ENCODE assay signal across 1 cellular context in the genomic region with DNA sequence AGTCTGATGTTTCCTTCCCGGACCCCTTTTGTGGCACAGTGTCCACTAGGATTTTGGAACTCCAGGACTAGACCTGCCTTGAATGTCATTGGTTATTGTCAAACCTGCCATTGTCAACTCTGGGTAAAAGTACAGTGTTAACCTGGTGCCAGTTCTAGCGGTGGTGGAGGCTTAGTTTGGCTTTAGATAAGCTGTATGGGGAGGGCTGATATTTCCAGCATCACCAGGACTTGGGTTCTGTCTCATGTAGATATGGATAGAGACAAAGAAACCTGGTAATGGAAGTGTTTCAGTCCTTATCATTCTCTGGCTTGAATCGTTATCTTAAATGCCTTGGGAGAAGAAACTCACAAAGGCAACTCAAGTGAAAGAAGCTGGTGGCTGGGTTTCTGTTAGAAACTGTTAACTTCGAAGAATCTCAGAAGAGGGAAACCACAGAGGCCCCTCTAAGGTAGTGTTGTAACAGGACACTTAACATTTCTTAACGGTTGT.
TF ChIP-seq lines count a peak whose summit lies in the region.

No MANE protein-coding gene starts in this region.

TF ChIP-seq in K562, 482 proteins besides CTCF, POLR2A, EP300 and RAD21 (continued from another document and continues in another):
- TF ChIP-seq, protein P1, sequence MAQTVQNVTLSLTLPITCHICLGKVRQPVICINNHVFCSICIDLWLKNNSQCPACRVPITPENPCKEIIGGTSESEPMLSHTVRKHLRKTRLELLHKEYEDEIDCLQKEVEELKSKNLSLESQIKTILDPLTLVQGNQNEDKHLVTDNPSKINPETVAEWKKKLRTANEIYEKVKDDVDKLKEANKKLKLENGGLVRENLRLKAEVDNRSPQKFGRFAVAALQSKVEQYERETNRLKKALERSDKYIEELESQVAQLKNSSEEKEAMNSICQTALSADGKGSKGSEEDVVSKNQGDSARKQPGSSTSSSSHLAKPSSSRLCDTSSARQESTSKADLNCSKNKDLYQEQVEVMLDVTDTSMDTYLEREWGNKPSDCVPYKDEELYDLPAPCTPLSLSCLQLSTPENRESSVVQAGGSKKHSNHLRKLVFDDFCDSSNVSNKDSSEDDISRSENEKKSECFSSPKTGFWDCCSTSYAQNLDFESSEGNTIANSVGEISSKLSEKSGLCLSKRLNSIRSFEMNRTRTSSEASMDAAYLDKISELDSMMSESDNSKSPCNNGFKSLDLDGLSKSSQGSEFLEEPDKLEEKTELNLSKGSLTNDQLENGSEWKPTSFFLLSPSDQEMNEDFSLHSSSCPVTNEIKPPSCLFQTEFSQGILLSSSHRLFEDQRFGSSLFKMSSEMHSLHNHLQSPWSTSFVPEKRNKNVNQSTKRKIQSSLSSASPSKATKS (CRISPR knock-in tag; IDR thresholded peaks at IDR 0.05) = no peak
- TF ChIP-seq SETDB1 (IDR thresholded peaks at IDR 0.05; ENCODE audit: low read length) = no peak
- TF ChIP-seq RBM25 (IDR thresholded peaks at IDR 0.05; ENCODE audit: low read depth, low read length, severe bottlenecking) = peak; percentile 68
- TF ChIP-seq GTF2E2 (tag; IDR thresholded peaks at IDR 0.05) = no peak
- no peak for TF ChIP-seq ZNF408 (CRISPR knock-in tag; IDR thresholded peaks at IDR 0.05; ENCODE audit: low read depth)
- peak; percentile 12; the same call in 1 of the 2 replicates for TF ChIP-seq ZNF41 (CRISPR knock-in tag; conservative IDR thresholded peaks at IDR 0.05)
- no peak for TF ChIP-seq MCM3 (IDR thresholded peaks at IDR 0.05)
- peak; percentile 61; the same call in 1 of the 2 replicates for TF ChIP-seq LCOR (CRISPR knock-in tag; IDR thresholded peaks at IDR 0.05)
- TF ChIP-seq PHF8 (IDR thresholded peaks at IDR 0.05; ENCODE audit: borderline replicate concordance, low read length) = no peak
- no peak for TF ChIP-seq ZNF444 (CRISPR knock-in tag; IDR thresholded peaks at IDR 0.05)
- TF ChIP-seq BRF1 (IDR thresholded peaks at IDR 0.05; ENCODE audit: borderline replicate concordance, extremely low read depth, insufficient read length) = no peak
- peak; percentile 99 for TF ChIP-seq NCOR1 (IDR thresholded peaks at IDR 0.05)
- no peak for TF ChIP-seq KDM4B (IDR thresholded peaks at IDR 0.05; ENCODE audit: borderline replicate concordance in 2 of 2, low read depth in 1 of 2)
- TF ChIP-seq KAT8 (IDR thresholded peaks at IDR 0.05; ENCODE audit: low read depth) = no peak
- no peak for TF ChIP-seq POLR3A (IDR thresholded peaks at IDR 0.05; ENCODE audit: borderline replicate concordance, extremely low read depth, insufficient read depth, insufficient read length)
- no peak; a peak in 1 of 4 replicates for TF ChIP-seq FOXK2 (conservative IDR thresholded peaks at IDR 0.05 in 1 of 2, IDR thresholded peaks at IDR 0.05 in 1 of 2; ENCODE audit: low read depth in 2 of 2)
- TF ChIP-seq ZNF57 (CRISPR knock-in tag; IDR thresholded peaks at IDR 0.05) = no peak
- peak; percentile 70; the same call in 1 of the 2 replicates for TF ChIP-seq ZNF274 (IDR thresholded peaks at IDR 0.05; ENCODE audit: borderline replicate concordance, low read depth, low read length)
- TF ChIP-seq, protein P2, sequence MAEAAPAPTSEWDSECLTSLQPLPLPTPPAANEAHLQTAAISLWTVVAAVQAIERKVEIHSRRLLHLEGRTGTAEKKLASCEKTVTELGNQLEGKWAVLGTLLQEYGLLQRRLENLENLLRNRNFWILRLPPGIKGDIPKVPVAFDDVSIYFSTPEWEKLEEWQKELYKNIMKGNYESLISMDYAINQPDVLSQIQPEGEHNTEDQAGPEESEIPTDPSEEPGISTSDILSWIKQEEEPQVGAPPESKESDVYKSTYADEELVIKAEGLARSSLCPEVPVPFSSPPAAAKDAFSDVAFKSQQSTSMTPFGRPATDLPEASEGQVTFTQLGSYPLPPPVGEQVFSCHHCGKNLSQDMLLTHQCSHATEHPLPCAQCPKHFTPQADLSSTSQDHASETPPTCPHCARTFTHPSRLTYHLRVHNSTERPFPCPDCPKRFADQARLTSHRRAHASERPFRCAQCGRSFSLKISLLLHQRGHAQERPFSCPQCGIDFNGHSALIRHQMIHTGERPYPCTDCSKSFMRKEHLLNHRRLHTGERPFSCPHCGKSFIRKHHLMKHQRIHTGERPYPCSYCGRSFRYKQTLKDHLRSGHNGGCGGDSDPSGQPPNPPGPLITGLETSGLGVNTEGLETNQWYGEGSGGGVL (CRISPR knock-in tag; IDR thresholded peaks at IDR 0.05) = no peak
- TF ChIP-seq NFXL1 (CRISPR knock-in tag; IDR thresholded peaks at IDR 0.05) = no peak
- TF ChIP-seq ZNF140 (CRISPR knock-in tag; IDR thresholded peaks at IDR 0.05) = no peak
- no peak for TF ChIP-seq DNMT1 (IDR thresholded peaks at IDR 0.05)
- TF ChIP-seq CBX5 (IDR thresholded peaks at IDR 0.05; ENCODE audit: borderline replicate concordance, low read depth) = no peak
- no peak for TF ChIP-seq GABPB1 (CRISPR knock-in tag; IDR thresholded peaks at IDR 0.05)
- TF ChIP-seq ELF4 (CRISPR knock-in tag; IDR thresholded peaks at IDR 0.05) = peak; percentile 87
- TF ChIP-seq SIX5 (IDR thresholded peaks at IDR 0.05; ENCODE audit: borderline replicate concordance in 1 of 2, insufficient read depth in 1 of 2, low read depth in 1 of 2, low read length in 2 of 2) = no peak
- TF ChIP-seq ZNF778 (CRISPR knock-in tag; IDR thresholded peaks at IDR 0.05) = no peak
- TF ChIP-seq SRSF7 (optimal IDR thresholded peaks at IDR 0.05; ENCODE audit: low read depth, low read length) = no peak
- no peak for TF ChIP-seq ZNF124 (CRISPR knock-in tag; IDR thresholded peaks at IDR 0.05)
- TF ChIP-seq, protein P3, sequence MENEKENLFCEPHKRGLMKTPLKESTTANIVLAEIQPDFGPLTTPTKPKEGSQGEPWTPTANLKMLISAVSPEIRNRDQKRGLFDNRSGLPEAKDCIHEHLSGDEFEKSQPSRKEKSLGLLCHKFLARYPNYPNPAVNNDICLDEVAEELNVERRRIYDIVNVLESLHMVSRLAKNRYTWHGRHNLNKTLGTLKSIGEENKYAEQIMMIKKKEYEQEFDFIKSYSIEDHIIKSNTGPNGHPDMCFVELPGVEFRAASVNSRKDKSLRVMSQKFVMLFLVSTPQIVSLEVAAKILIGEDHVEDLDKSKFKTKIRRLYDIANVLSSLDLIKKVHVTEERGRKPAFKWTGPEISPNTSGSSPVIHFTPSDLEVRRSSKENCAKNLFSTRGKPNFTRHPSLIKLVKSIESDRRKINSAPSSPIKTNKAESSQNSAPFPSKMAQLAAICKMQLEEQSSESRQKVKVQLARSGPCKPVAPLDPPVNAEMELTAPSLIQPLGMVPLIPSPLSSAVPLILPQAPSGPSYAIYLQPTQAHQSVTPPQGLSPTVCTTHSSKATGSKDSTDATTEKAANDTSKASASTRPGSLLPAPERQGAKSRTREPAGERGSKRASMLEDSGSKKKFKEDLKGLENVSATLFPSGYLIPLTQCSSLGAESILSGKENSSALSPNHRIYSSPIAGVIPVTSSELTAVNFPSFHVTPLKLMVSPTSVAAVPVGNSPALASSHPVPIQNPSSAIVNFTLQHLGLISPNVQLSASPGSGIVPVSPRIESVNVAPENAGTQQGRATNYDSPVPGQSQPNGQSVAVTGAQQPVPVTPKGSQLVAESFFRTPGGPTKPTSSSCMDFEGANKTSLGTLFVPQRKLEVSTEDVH (IDR thresholded peaks at IDR 0.05; ENCODE audit: low read depth, partially characterized antibody) = no peak
- TF ChIP-seq TRIM24 (IDR thresholded peaks at IDR 0.05) = peak; percentile 95 to 96
- peak; percentile 99 for TF ChIP-seq SMARCA4 (IDR thresholded peaks at IDR 0.05)
- TF ChIP-seq, protein P4, sequence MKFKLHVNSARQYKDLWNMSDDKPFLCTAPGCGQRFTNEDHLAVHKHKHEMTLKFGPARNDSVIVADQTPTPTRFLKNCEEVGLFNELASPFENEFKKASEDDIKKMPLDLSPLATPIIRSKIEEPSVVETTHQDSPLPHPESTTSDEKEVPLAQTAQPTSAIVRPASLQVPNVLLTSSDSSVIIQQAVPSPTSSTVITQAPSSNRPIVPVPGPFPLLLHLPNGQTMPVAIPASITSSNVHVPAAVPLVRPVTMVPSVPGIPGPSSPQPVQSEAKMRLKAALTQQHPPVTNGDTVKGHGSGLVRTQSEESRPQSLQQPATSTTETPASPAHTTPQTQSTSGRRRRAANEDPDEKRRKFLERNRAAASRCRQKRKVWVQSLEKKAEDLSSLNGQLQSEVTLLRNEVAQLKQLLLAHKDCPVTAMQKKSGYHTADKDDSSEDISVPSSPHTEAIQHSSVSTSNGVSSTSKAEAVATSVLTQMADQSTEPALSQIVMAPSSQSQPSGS (CRISPR knock-in tag; IDR thresholded peaks at IDR 0.05) = no peak
- peak; percentile 71; the same call in 1 of the 2 replicates for TF ChIP-seq JUND (IDR thresholded peaks at IDR 0.05; ENCODE audit: borderline replicate concordance, low read depth, low read length)
- peak; percentile 41; the same call in 1 of the 3 replicates for TF ChIP-seq JUND (tag; IDR thresholded peaks at IDR 0.05; ENCODE audit: borderline replicate concordance, low read depth, low read length)
- no peak for TF ChIP-seq ARHGAP35 (IDR thresholded peaks at IDR 0.05; ENCODE audit: partially characterized antibody)
- TF ChIP-seq, protein P5, sequence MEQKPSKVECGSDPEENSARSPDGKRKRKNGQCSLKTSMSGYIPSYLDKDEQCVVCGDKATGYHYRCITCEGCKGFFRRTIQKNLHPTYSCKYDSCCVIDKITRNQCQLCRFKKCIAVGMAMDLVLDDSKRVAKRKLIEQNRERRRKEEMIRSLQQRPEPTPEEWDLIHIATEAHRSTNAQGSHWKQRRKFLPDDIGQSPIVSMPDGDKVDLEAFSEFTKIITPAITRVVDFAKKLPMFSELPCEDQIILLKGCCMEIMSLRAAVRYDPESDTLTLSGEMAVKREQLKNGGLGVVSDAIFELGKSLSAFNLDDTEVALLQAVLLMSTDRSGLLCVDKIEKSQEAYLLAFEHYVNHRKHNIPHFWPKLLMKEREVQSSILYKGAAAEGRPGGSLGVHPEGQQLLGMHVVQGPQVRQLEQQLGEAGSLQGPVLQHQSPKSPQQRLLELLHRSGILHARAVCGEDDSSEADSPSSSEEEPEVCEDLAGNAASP (IDR thresholded peaks at IDR 0.05) = no peak
- no peak for TF ChIP-seq ZNF239 (CRISPR knock-in tag; IDR thresholded peaks at IDR 0.05)
- TF ChIP-seq ETV5 (CRISPR knock-in tag; IDR thresholded peaks at IDR 0.05; ENCODE audit: low read depth) = 0 out of 2 replicates have a peak, but pooled peaks have one; percentile 47
- no peak for TF ChIP-seq RBM17 (IDR thresholded peaks at IDR 0.05; ENCODE audit: borderline replicate concordance, low read depth, low read length)
- TF ChIP-seq ZNF644 (tag; IDR thresholded peaks at IDR 0.05; ENCODE audit: low read depth) = peak; percentile 91
- no peak for TF ChIP-seq RBM15 (IDR thresholded peaks at IDR 0.05; ENCODE audit: insufficient read depth, low read length)
- TF ChIP-seq, protein P6, sequence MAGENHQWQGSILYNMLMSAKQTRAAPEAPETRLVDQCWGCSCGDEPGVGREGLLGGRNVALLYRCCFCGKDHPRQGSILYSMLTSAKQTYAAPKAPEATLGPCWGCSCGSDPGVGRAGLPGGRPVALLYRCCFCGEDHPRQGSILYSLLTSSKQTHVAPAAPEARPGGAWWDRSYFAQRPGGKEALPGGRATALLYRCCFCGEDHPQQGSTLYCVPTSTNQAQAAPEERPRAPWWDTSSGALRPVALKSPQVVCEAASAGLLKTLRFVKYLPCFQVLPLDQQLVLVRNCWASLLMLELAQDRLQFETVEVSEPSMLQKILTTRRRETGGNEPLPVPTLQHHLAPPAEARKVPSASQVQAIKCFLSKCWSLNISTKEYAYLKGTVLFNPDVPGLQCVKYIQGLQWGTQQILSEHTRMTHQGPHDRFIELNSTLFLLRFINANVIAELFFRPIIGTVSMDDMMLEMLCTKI (IDR thresholded peaks at IDR 0.05; ENCODE audit: partially characterized antibody) = no peak
- TF ChIP-seq CC2D1A (IDR thresholded peaks at IDR 0.05) = peak; percentile 99
- TF ChIP-seq, protein P7, sequence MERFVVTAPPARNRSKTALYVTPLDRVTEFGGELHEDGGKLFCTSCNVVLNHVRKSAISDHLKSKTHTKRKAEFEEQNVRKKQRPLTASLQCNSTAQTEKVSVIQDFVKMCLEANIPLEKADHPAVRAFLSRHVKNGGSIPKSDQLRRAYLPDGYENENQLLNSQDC (CRISPR knock-in tag; IDR thresholded peaks at IDR 0.05) = 0 out of 2 replicates have a peak, but pooled peaks have one; percentile 39
- TF ChIP-seq KLF6 (CRISPR knock-in tag; IDR thresholded peaks at IDR 0.05; ENCODE audit: borderline replicate concordance) = no peak
- TF ChIP-seq FOXA1 (IDR thresholded peaks at IDR 0.05; ENCODE audit: borderline replicate concordance) = no peak
- TF ChIP-seq BMI1 (IDR thresholded peaks at IDR 0.05; ENCODE audit: low read length) = no peak
- no peak for TF ChIP-seq FIP1L1 (IDR thresholded peaks at IDR 0.05; ENCODE audit: low read depth, low read length, poor library complexity, severe bottlenecking)
- TF ChIP-seq ZC3H11A (IDR thresholded peaks at IDR 0.05; ENCODE audit: low read depth, low read length) = no peak
- TF ChIP-seq CBFA2T3 (IDR thresholded peaks at IDR 0.05) = peak; percentile 99
- TF ChIP-seq ZBED1 (IDR thresholded peaks at IDR 0.05) = peak; percentile 82; the same call in 1 of the 2 replicates
- peak; percentile 88 for TF ChIP-seq ZNF583 (CRISPR knock-in tag; IDR thresholded peaks at IDR 0.05)
- TF ChIP-seq ZNF263 (CRISPR knock-in tag; IDR thresholded peaks at IDR 0.05; ENCODE audit: borderline replicate concordance) = no peak
- TF ChIP-seq, protein P8, sequence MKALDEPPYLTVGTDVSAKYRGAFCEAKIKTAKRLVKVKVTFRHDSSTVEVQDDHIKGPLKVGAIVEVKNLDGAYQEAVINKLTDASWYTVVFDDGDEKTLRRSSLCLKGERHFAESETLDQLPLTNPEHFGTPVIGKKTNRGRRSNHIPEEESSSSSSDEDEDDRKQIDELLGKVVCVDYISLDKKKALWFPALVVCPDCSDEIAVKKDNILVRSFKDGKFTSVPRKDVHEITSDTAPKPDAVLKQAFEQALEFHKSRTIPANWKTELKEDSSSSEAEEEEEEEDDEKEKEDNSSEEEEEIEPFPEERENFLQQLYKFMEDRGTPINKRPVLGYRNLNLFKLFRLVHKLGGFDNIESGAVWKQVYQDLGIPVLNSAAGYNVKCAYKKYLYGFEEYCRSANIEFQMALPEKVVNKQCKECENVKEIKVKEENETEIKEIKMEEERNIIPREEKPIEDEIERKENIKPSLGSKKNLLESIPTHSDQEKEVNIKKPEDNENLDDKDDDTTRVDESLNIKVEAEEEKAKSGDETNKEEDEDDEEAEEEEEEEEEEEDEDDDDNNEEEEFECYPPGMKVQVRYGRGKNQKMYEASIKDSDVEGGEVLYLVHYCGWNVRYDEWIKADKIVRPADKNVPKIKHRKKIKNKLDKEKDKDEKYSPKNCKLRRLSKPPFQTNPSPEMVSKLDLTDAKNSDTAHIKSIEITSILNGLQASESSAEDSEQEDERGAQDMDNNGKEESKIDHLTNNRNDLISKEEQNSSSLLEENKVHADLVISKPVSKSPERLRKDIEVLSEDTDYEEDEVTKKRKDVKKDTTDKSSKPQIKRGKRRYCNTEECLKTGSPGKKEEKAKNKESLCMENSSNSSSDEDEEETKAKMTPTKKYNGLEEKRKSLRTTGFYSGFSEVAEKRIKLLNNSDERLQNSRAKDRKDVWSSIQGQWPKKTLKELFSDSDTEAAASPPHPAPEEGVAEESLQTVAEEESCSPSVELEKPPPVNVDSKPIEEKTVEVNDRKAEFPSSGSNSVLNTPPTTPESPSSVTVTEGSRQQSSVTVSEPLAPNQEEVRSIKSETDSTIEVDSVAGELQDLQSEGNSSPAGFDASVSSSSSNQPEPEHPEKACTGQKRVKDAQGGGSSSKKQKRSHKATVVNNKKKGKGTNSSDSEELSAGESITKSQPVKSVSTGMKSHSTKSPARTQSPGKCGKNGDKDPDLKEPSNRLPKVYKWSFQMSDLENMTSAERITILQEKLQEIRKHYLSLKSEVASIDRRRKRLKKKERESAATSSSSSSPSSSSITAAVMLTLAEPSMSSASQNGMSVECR (CRISPR knock-in tag; IDR thresholded peaks at IDR 0.05) = no peak
- TF ChIP-seq SUPT5H (IDR thresholded peaks at IDR 0.05) = no peak
- no peak for TF ChIP-seq ZNF3 (CRISPR knock-in tag; IDR thresholded peaks at IDR 0.05)
